Comparison of ENCODE assay signal across 1 cellular context in the genomic region with DNA sequence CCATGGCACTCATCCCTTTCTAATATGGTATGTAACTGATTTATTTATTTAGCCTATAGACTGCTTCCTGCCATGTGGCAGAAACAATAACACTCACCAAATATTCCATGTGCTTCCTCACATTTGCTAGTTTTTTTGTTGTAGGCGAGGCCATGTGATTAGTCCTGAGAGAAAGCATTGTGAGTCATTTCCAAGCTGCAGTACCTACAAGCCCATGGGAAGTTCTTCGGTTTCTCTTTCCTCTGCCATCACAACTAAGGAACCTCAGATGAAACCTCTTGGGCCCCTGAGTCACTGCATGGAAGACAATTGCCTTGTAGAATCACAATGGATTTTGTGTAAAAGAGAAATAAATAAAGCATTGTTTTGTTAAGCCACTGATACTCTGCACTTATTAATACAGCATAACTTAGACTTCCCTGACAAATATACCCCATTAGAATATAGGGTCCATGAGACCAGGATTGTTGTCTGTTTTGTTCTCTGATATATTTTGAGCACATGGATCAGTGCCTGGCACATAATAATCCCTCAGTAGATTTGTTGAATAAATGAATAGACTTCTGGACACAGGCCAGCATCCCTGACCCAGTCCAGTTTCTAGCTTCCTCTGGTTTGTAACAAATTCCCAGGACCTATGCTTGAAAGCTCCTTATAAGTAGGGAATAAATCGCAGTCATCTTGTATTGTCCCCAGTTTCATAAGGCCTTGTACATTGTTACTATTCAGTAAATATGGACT.
A peak's percentile ranks its signal among the peaks of the same experiment; 100 is the strongest.
TF ChIP-seq lines count a peak whose summit lies in the region.

No MANE protein-coding gene starts in this region.

TF ChIP-seq in endothelial cell of umbilical vein, 7 proteins besides CTCF, POLR2A, EP300 and RAD21:
- TF ChIP-seq POLR2AphosphoS5 (IDR thresholded peaks at IDR 0.05; ENCODE audit: insufficient read depth, low read depth, low read length) (peak; percentile 85), GATA2 (IDR thresholded peaks at IDR 0.05; ENCODE audit: insufficient read depth, insufficient read length, low read depth, low read length) (peak; percentile 67), MYC (IDR thresholded peaks at IDR 0.05; ENCODE audit: low read depth, low read length) (peak; percentile 87), JUN (IDR thresholded peaks at IDR 0.05; ENCODE audit: borderline replicate concordance, insufficient read depth, insufficient read length, low read depth) (peak; percentile 98), EZH2 (IDR thresholded peaks at IDR 0.05; ENCODE audit: borderline replicate concordance, low read depth, low read length, severe bottlenecking) (no peak), FOS (IDR thresholded peaks at IDR 0.05; ENCODE audit: borderline replicate concordance, insufficient read depth, low read length) (peak; percentile 99)
- TF ChIP-seq, protein P1, sequence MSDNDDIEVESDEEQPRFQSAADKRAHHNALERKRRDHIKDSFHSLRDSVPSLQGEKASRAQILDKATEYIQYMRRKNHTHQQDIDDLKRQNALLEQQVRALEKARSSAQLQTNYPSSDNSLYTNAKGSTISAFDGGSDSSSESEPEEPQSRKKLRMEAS (IDR thresholded peaks at IDR 0.05; ENCODE audit: insufficient read depth, insufficient read length), result peak; percentile 99
TF ChIP-seq in endothelial cell of umbilical vein: peak in this region for 6.
